Comparison of ENCODE assay signal across 19 cellular contexts in the genomic region with DNA sequence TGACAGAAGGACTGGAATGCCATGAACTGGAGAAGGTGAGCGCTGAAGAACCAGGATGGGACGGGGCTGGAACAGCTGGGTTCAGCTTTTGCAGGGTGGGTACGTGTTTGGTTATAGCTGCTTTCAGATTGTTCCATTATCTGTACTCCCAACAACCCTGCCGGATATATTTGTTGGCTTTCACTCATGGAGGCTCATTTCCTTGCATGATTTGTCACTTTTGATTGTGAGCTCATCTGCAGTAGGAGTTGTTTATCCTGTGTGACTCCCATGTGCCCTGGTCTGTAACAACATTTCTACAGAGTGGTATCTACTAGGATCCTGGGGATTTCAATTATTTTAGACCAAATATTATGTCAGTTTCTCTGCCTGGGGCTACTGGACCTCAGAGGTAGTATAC. TPM values are rescaled to one million over a fixed set of nuclear protein-coding genes. Genes with fewer than 3 reads are reported as not detected.
"Had no signal": no experiment of that assay in that cellular context is flagged by ENCODE, and none has a peak within 500 bp of the region (broad histone marks: within the 10 kb centered on the region; RNA-seq: fewer than 3 reads in every experiment).

No MANE protein-coding gene starts in this region.

- H3K9me3 ChIP-seq: gastroesophageal sphincter, psoas muscle, sigmoid colon, stomach had no signal

- H3K36me3 Mint-ChIP-seq: type B pancreatic cell had no signal

- H3K4me3 Mint-ChIP-seq: nephron, type B pancreatic cell had no signal

- H3K4me3 ChIP-seq: dorsolateral prefrontal cortex, gastroesophageal sphincter, psoas muscle, sigmoid colon, skin epidermis, stomach had no signal

- H3K36me3 ChIP-seq: gastroesophageal sphincter, sigmoid colon, stomach had no signal

- DNase-seq: dorsolateral prefrontal cortex; effector CD8-positive, alpha-beta T cell; glutamatergic neuron; islet precursor cell; mesenchymal stem cell; midbrain; psoas muscle; sigmoid colon; stimulated activated CD4-positive, alpha-beta T cell treated with anti-CD3 and anti-CD28 coated beads, Interleukin-12 subunit alpha, Interleukin-12 subunit beta, amount 100 ng/mL, for 4 hours; stimulated activated naive CD4-positive, alpha-beta T cell; stomach had no signal

- H3K27ac Mint-ChIP-seq: nephron, type B pancreatic cell had no signal

- H3K4me1 ChIP-seq: gastroesophageal sphincter, psoas muscle, sigmoid colon had no signal

- H3K27me3 Mint-ChIP-seq: type B pancreatic cell had no signal

- ATAC-seq: esophagus mucosa, gastroesophageal sphincter, left lobe of liver, psoas muscle had no signal

- H3K27me3 ChIP-seq: dorsolateral prefrontal cortex, gastroesophageal sphincter, sigmoid colon, stomach had no signal

- H3K27ac ChIP-seq: dorsolateral prefrontal cortex, gastroesophageal sphincter, psoas muscle, sigmoid colon, skin epidermis, stomach had no signal

- H3K9me3 Mint-ChIP-seq: nephron, type B pancreatic cell had no signal

RNA-seq across cellular contexts. Expression of a gene that starts 5.4 kb away (rescaled TPM):
- total RNA-seq: fibroblast of lung, osteoblast had no signal
- polyA plus RNA-seq: fibroblast of lung had no signal
